8 cellular contexts compared by ENCODE assay signal in genomic region chr1:206635983-206636354, GRCh38. TPM values are rescaled to one million over a fixed set of nuclear protein-coding genes. Genes with fewer than 3 reads are reported as not detected.
DNase-seq lines count a peak whose midpoint lies in the region; ATAC-seq and TF ChIP-seq lines count a peak whose summit lies in the region.

No MANE protein-coding gene starts in this region.

- TF ChIP-seq CTCF in AG10803 (conservative IDR thresholded peaks at IDR 0.05; ENCODE audit: low read length) (no peak), SU-DHL-6 (IDR thresholded peaks at IDR 0.05; ENCODE audit: insufficient read depth, low read length, poor library complexity, severe bottlenecking) (no peak), fibroblast of the aortic adventitia (IDR thresholded peaks at IDR 0.05; ENCODE audit: insufficient read depth, low read length) (no peak), sigmoid colon (IDR thresholded peaks at IDR 0.05) (no peak)

- H3K9me3 ChIP-seq in SU-DHL-6 (ENCODE audit: insufficient read depth, low read length) (no peaks in the 10 kb centered on the region), sigmoid colon (no peaks in the 10 kb centered on the region)

- no peak for TF ChIP-seq EP300 in sigmoid colon (IDR thresholded peaks at IDR 0.05)

- 5% methylated on average over 13 of the region's 13 CpGs for WGBS in sigmoid colon, 2 donors

- H3K36me3 ChIP-seq in SU-DHL-6 (ENCODE audit: low read length) (no peaks in the 10 kb centered on the region), sigmoid colon (no peaks in the 10 kb centered on the region)

- H3K9ac ChIP-seq in SU-DHL-6 (ENCODE audit: low read length), result peak overlapping the region; percentile 57

- no peaks in the 10 kb centered on the region for H4K20me1 ChIP-seq in SU-DHL-6 (ENCODE audit: low read depth, low read length)

- no peak for DNase-seq in AG10803 (ENCODE audit: low read depth)
- DNase-seq in fibroblast of the aortic adventitia (ENCODE audit: low read depth), result peak; percentile 16
- DNase-seq in sigmoid colon, result no peak
- DNase-seq in COLO829 (ENCODE audit: low spot score), result no peak
- DNase-seq in activated CD4-positive, alpha-beta T cell treated with anti-CD3 and anti-CD28 coated beads, Interleukin-2, amount 50 U/mL, for 48 hours, result no peak

- peaks cover 0 to 32% (median 24%) of the 10 kb centered on the region in 4 donors for H3K4me1 ChIP-seq in sigmoid colon

- no peaks in the 10 kb centered on the region for H3K79me2 ChIP-seq in SU-DHL-6 (ENCODE audit: insufficient read depth, low read length)

- H3K27me3 ChIP-seq in SU-DHL-6 (ENCODE audit: low read length) (no peaks in the 10 kb centered on the region), sigmoid colon (no peaks in the 10 kb centered on the region)

- peak overlapping the region; percentile 90 for H2AFZ ChIP-seq in SU-DHL-6 (ENCODE audit: low read depth, low read length, severe bottlenecking)

- H3K27ac ChIP-seq in SU-DHL-6 (ENCODE audit: low read depth, low read length) (no peak overlapping the region), sigmoid colon (peak overlapping the region; percentile 75 to 89 (median 86))

- TF ChIP-seq POLR2A in sigmoid colon (IDR thresholded peaks at IDR 0.05), result no peak

- peak overlapping the region; percentile 79 for H3K4me3 ChIP-seq in AG10803 (ENCODE audit: low read length)
- H3K4me3 ChIP-seq in SU-DHL-6 (ENCODE audit: insufficient read depth, low read length, poor library complexity, severe bottlenecking), result peak overlapping the region; percentile 59
- H3K4me3 ChIP-seq in fibroblast of the aortic adventitia (ENCODE audit: low read depth, low read length), result peak overlapping the region; percentile 85
- peak overlapping the region; percentile 70 to 93 (median 74) for H3K4me3 ChIP-seq in sigmoid colon

- peak overlapping the region; percentile 79 for H3K4me2 ChIP-seq in SU-DHL-6 (ENCODE audit: low read depth, low read length, poor library complexity, severe bottlenecking)

- peaks cover 28% of the 10 kb centered on the region for H3F3A ChIP-seq in SU-DHL-6 (ENCODE audit: insufficient read depth)

- no peaks in the 10 kb centered on the region for H3K9me2 ChIP-seq in SU-DHL-6 (replicated peaks; ENCODE audit: insufficient read depth, low read length)

- ATAC-seq in GM21723 (IDR thresholded peaks at IDR 0.05; ENCODE audit: unreplicated experiment) (peak; percentile 19), GM18870 (IDR thresholded peaks at IDR 0.05; ENCODE audit: unreplicated experiment) (no peak)

- intact Hi-C loops in sigmoid colon (cut with DNase I), result loop anchor here (1.0 to 5.0 kb wide), 4 partner anchors 28 to 416 kb away; partner anchors contain the start of genes PFKFB2 and YOD1

RNA-seq across cellular contexts. Expression of gene DYRK3, which starts 0.6 kb away (rescaled TPM):
- total RNA-seq in fibroblast of the aortic adventitia (ENCODE audit: low replicate concordance) (19.7 and 27.7 TPM in 2 replicates), sigmoid colon (1 to 10 TPM; 3.2 to 7.8 (median 6.2) TPM)
- polyA plus RNA-seq in sigmoid colon, result 1 to 10 TPM in 1 of 3 donors, under 1 TPM in 2; 0.60 to 1.3 (median 0.92) TPM

RNA-seq across cellular contexts. Expression of gene EIF2D, which starts 23.7 kb away (rescaled TPM):
- total RNA-seq in fibroblast of the aortic adventitia (ENCODE audit: low replicate concordance) (33.5 and 42.5 TPM in 2 replicates), sigmoid colon (10 to 100 TPM; 43.3 to 59.6 (median 54.8) TPM)
- polyA plus RNA-seq in sigmoid colon, result 10 to 100 TPM; 27.0 to 41.7 (median 29.4) TPM

RNA-seq across cellular contexts. Expression of gene MAPKAPK2, which starts 48.7 kb away (rescaled TPM):
- total RNA-seq in fibroblast of the aortic adventitia (ENCODE audit: low replicate concordance) (18.5 and 31.0 TPM in 2 replicates), sigmoid colon (10 to 100 TPM; 32.1 to 61.4 (median 40.5) TPM)
- 10 to 100 TPM; 37.8 to 55.5 (median 39.3) TPM for polyA plus RNA-seq in sigmoid colon
